ENCODE assay signal across 10 cellular contexts in genomic region chr13:33188093-33188882, GRCh38.
DNase-seq lines count a peak whose midpoint lies in the region; ATAC-seq, FAIRE-seq and TF ChIP-seq lines count a peak whose summit lies in the region.
"Had no signal": no experiment of that assay in that cellular context is flagged by ENCODE, and none has a peak within 500 bp of the region (broad histone marks: within the 10 kb centered on the region; RNA-seq: fewer than 3 reads in every experiment).

No MANE protein-coding gene starts in this region.

- H3K9me3 ChIP-seq in small intestine (ENCODE audit: control insufficient read depth, low read depth): no peaks in the 10 kb centered on the region

- H3K4me3 Mint-ChIP-seq in nephron: peak overlapping the region in 2 of 3 experiments; percentile 0 to 38
- H3K4me3 Mint-ChIP-seq: activated naive CD8-positive, alpha-beta T cell had no signal

- DNase-seq in RCC 7860 (ENCODE audit: low spot score) (peak; percentile 15), HK-2 (ENCODE audit: unreplicated experiment) (no peak), NCI-H345 treated with DMSO at 0.1 percent for 48 hours (lab: John Stamatoyannopoulos, UW; ENCODE audit: unreplicated experiment) (no peak), HEK293T (ENCODE audit: extremely low spot score) (no peak), small intestine (no peak)
- DNase-seq: left ventricle myocardium superior had no signal

- H3K27ac ChIP-seq in small intestine (ENCODE audit: low read depth in 1 of 2, low read length in 1 of 2): no peak overlapping the region

- whole genome bisulfite sequencing in small intestine, 3 donors: 66 to 73% (median 67%) methylated on average over 4 of the region's 4 CpGs

- ATAC-seq in GM18861 (IDR thresholded peaks at IDR 0.05; ENCODE audit: unreplicated experiment) (peak; percentile 51), HG02571 (IDR thresholded peaks at IDR 0.05; ENCODE audit: unreplicated experiment) (peak; percentile 59)
- ATAC-seq: left ventricle myocardium superior had no signal

- no peak for TF ChIP-seq CTCF in nephron (IDR thresholded peaks at IDR 0.05; ENCODE audit: unreplicated experiment in 3 of 3)

- FAIRE-seq in RCC 7860 (lab: Jason Lieb, UNC) (no peak), small intestine (lab: Jason Lieb, UNC) (no peak)

- peaks cover 5 to 18% of the 10 kb centered on the region in 2 donors for H3K4me1 ChIP-seq in small intestine (ENCODE audit: control insufficient read depth in 2 of 2, insufficient read depth in 1 of 2, low read depth in 1 of 2, low read length in 1 of 2)

- CTCF ChIA-PET in HEK293T (lab: Yijun Ruan, JAX): no interaction called here

- POLR2A ChIA-PET in HEK293T (lab: Yijun Ruan, JAX): no interaction called here

- H3K4me3 ChIP-seq in small intestine (ENCODE audit: low read depth in 1 of 2, low read length in 2 of 2): no peak overlapping the region

- peak overlapping the region; percentile 76 to 88 (median 87) for H3K27ac Mint-ChIP-seq in nephron
- H3K27ac Mint-ChIP-seq: activated naive CD8-positive, alpha-beta T cell had no signal

- H3K36me3 ChIP-seq in small intestine (ENCODE audit: control insufficient read depth in 2 of 2, insufficient read depth in 2 of 2, low read length in 2 of 2): no peaks in the 10 kb centered on the region

- H3K9me3 Mint-ChIP-seq in nephron: no peaks in the 10 kb centered on the region

- H3K27me3 ChIP-seq in small intestine (ENCODE audit: control insufficient read depth in 2 of 2, insufficient read depth in 2 of 2, low read length in 2 of 2): no peaks in the 10 kb centered on the region

- peaks cover 72% of the 10 kb centered on the region for H3K4me1 Mint-ChIP-seq in nephron

- no peaks in the 10 kb centered on the region for H3K27me3 Mint-ChIP-seq in nephron (ENCODE audit: low read depth)

- H3K36me3 Mint-ChIP-seq in nephron (ENCODE audit: low read depth): no peaks in the 10 kb centered on the region
- H3K36me3 Mint-ChIP-seq: activated naive CD8-positive, alpha-beta T cell had no signal

TF ChIP-seq in HEK293T, 16 proteins besides CTCF, POLR2A, EP300 and RAD21:
- TF ChIP-seq LEF1 (IDR thresholded peaks at IDR 0.05; ENCODE audit: borderline replicate concordance) (no peak), TARDBP (IDR thresholded peaks at IDR 0.05) (no peak), SP1 (IDR thresholded peaks at IDR 0.05) (no peak), ARNT (IDR thresholded peaks at IDR 0.05) (no peak), NFRKB (IDR thresholded peaks at IDR 0.05) (no peak), FOXA1 (IDR thresholded peaks at IDR 0.05) (no peak), BHLHE40 (IDR thresholded peaks at IDR 0.05; ENCODE audit: borderline replicate concordance) (no peak)
